Comparison of ENCODE assay signal across 25 cellular contexts in genomic region chr2:28640908-28641300, GRCh38.
DNase-seq lines count a peak whose midpoint lies in the region; ATAC-seq and TF ChIP-seq lines count a peak whose summit lies in the region.
"Had no signal": no experiment of that assay in that cellular context is flagged by ENCODE, and none has a peak within 500 bp of the region (broad histone marks: within the 10 kb centered on the region; RNA-seq: fewer than 3 reads in every experiment).

No MANE protein-coding gene starts in this region.

- H3K27ac ChIP-seq in esophagus muscularis mucosa (replicated peaks in 1 of 4): peak overlapping the region; percentile 92 to 98 (median 96)
- H3K27ac ChIP-seq in neutrophil: peak overlapping the region; percentile 18
- H3K27ac ChIP-seq in WERI-Rb-1: no peak overlapping the region

- no peak for ATAC-seq in left ventricle myocardium superior
- no peak for ATAC-seq in activated CD8-positive, alpha-beta T cell treated with anti-CD3 and anti-CD28 coated beads, Interleukin-2, amount 10 ng/mL, durations not matched to agents 7 days and 5 days
- ATAC-seq: GM23338 had no signal

- DNase-seq in cardiac septum (ENCODE audit: low spot score) (peak; percentile 76), left ventricle myocardium superior (no peak), esophagus muscularis mucosa (ENCODE audit: extremely low spot score) (no peak), HFFc6 (no peak), WERI-Rb-1 (no peak), Kasumi-1 (lab: John Stamatoyannopoulos, UW) (no peak)
- DNase-seq in activated CD8-positive, alpha-beta T cell treated with anti-CD3 and anti-CD28 coated beads, Interleukin-2, amount 10 ng/mL, durations not matched to agents 7 days and 5 days: no peak
- DNase-seq: 8988T; ACHN; BE2C; CD4-positive, CD25-positive, alpha-beta regulatory T cell; DMS153; DND-41; H9; KBM-7; MG63; NCI-H2029 treated with DMSO at 0.1 percent for 48 hours; NCI-H226; NCI-H526; NCI-H82; NK-92 treated with Interleukin-12 subunit alpha and Interleukin-12 subunit beta, amount 100 ng/mL, for 24 hours; RPMI8226; SHP77 had no signal

- no peaks in the 10 kb centered on the region for H3K27me3 ChIP-seq in esophagus muscularis mucosa
- H3K27me3 ChIP-seq in neutrophil: no peaks in the 10 kb centered on the region
- no peaks in the 10 kb centered on the region for H3K27me3 ChIP-seq in WERI-Rb-1 (ENCODE audit: insufficient read depth, low read depth, severe bottlenecking)
- H3K27me3 ChIP-seq: BE2C, MG63 had no signal

- H3K4me1 Mint-ChIP-seq in HFFc6 (ENCODE audit: low read depth): peaks cover 22% of the 10 kb centered on the region
- H3K4me1 Mint-ChIP-seq in activated CD8-positive, alpha-beta T cell treated with anti-CD3 and anti-CD28 coated beads, Interleukin-2, amount 10 ng/mL, durations not matched to agents 7 days and 5 days (ENCODE audit: low read depth): peaks cover 11% of the 10 kb centered on the region

- POLR2A ChIA-PET in activated CD8-positive, alpha-beta T cell treated with anti-CD3 and anti-CD28 coated beads, Interleukin-2, amount 10 ng/mL, durations not matched to agents 7 days and 5 days (lab: Charles Lee): no interaction called here

- no peaks in the 10 kb centered on the region for H3K36me3 ChIP-seq in esophagus muscularis mucosa
- H3K36me3 ChIP-seq in neutrophil: peaks cover 65% of the 10 kb centered on the region
- H3K36me3 ChIP-seq in WERI-Rb-1: no peaks in the 10 kb centered on the region
- H3K36me3 ChIP-seq: BE2C, MG63 had no signal

- no peaks in the 10 kb centered on the region for H3K36me3 Mint-ChIP-seq in HFFc6 (ENCODE audit: low read depth)
- H3K36me3 Mint-ChIP-seq in activated CD8-positive, alpha-beta T cell treated with anti-CD3 and anti-CD28 coated beads, Interleukin-2, amount 10 ng/mL, durations not matched to agents 7 days and 5 days (ENCODE audit: low read depth): no peaks in the 10 kb centered on the region
- H3K36me3 Mint-ChIP-seq: CD4-positive, CD25-positive, alpha-beta regulatory T cell had no signal

- WGBS in esophagus muscularis mucosa: 75% methylated on average over 6 of the region's 13 CpGs

- H3K27me3 Mint-ChIP-seq in HFFc6 (ENCODE audit: insufficient read depth): peaks cover 3% of the 10 kb centered on the region
- H3K27me3 Mint-ChIP-seq in activated CD8-positive, alpha-beta T cell treated with anti-CD3 and anti-CD28 coated beads, Interleukin-2, amount 10 ng/mL, durations not matched to agents 7 days and 5 days (ENCODE audit: low read depth): no peaks in the 10 kb centered on the region
- H3K27me3 Mint-ChIP-seq: CD4-positive, CD25-positive, alpha-beta regulatory T cell had no signal

- CTCF ChIA-PET in activated CD8-positive, alpha-beta T cell treated with anti-CD3 and anti-CD28 coated beads, Interleukin-2, amount 10 ng/mL, durations not matched to agents 7 days and 5 days (lab: Charles Lee): no interaction called here

- H3K9me3 ChIP-seq in esophagus muscularis mucosa (no peaks in the 10 kb centered on the region), neutrophil (no peaks in the 10 kb centered on the region), WERI-Rb-1 (ENCODE audit: severe bottlenecking) (no peaks in the 10 kb centered on the region)
- H3K9me3 ChIP-seq: BE2C, MG63 had no signal

- no peaks in the 10 kb centered on the region for H3K9me3 Mint-ChIP-seq in HFFc6
- H3K9me3 Mint-ChIP-seq in activated CD8-positive, alpha-beta T cell treated with anti-CD3 and anti-CD28 coated beads, Interleukin-2, amount 10 ng/mL, durations not matched to agents 7 days and 5 days (ENCODE audit: insufficient read depth): no peaks in the 10 kb centered on the region
- H3K9me3 Mint-ChIP-seq: CD4-positive, CD25-positive, alpha-beta regulatory T cell; GM23338; H9 had no signal

- no peak for TF ChIP-seq EP300 in esophagus muscularis mucosa (IDR thresholded peaks at IDR 0.05)

- H3K4me1 ChIP-seq in esophagus muscularis mucosa (peaks cover 27 to 83% (median 81%) of the 10 kb centered on the region in 4 donors), neutrophil (ENCODE audit: control insufficient read depth in 1 of 2, insufficient read depth in 1 of 2, low read depth in 1 of 2, low read length in 1 of 2) (no peaks in the 10 kb centered on the region)
- H3K4me1 ChIP-seq: BE2C had no signal

- TF ChIP-seq POLR2A in esophagus muscularis mucosa (IDR thresholded peaks at IDR 0.05; ENCODE audit: low read depth): no peak

- TF ChIP-seq CTCF in esophagus muscularis mucosa (IDR thresholded peaks at IDR 0.05) (no peak), neutrophil (IDR thresholded peaks at IDR 0.05) (no peak), HFFc6 (IDR thresholded peaks at IDR 0.05) (no peak), WERI-Rb-1 (IDR thresholded peaks at IDR 0.05; ENCODE audit: low read depth, low read length) (no peak)

- H3K4me3 Mint-ChIP-seq in HFFc6: no peak overlapping the region
- H3K4me3 Mint-ChIP-seq in activated CD8-positive, alpha-beta T cell treated with anti-CD3 and anti-CD28 coated beads, Interleukin-2, amount 10 ng/mL, durations not matched to agents 7 days and 5 days: no peak overlapping the region
- H3K4me3 Mint-ChIP-seq: CD4-positive, CD25-positive, alpha-beta regulatory T cell; GM23338; H9 had no signal

- intact Hi-C loops in cardiac septum (cut with DNase I): no loop called here
- intact Hi-C loops in left ventricle myocardium superior (cut with micrococcal nuclease): no loop called here
- intact Hi-C loops in esophagus muscularis mucosa (cut with DNase I): no loop called here

- no peak overlapping the region for H3K4me3 ChIP-seq in esophagus muscularis mucosa
- no peak overlapping the region for H3K4me3 ChIP-seq in neutrophil (ENCODE audit: low read depth in 1 of 2, low read length in 1 of 2)
- H3K4me3 ChIP-seq in WERI-Rb-1 (ENCODE audit: low read depth, low read length): no peak overlapping the region
- H3K4me3 ChIP-seq: GM23338, MG63 had no signal

- no peak overlapping the region for H3K27ac Mint-ChIP-seq in HFFc6
- no peak overlapping the region for H3K27ac Mint-ChIP-seq in activated CD8-positive, alpha-beta T cell treated with anti-CD3 and anti-CD28 coated beads, Interleukin-2, amount 10 ng/mL, durations not matched to agents 7 days and 5 days
- H3K27ac Mint-ChIP-seq: GM23338 had no signal
